ENCODE assay signal across 12 cellular contexts in the genomic region with DNA sequence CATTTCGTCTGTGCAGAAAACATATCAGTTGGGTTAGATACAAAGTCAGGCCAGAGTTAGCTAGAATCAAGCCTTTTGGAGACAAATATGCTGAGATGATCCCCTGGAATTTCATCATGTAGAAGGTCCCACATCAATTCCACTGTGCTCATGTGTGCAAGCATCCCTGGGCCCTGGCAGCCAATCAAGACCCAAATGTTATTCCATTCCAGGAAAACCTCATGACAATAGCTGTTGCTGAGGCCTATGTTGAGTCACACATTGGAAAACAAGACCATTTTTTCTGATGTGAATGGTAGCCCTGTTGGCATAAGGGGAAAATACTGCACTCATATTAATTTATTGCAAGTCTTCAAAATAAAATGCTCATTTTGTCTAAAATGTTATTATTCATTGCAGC. TPM values are rescaled to one million over a fixed set of nuclear protein-coding genes. Genes with fewer than 3 reads are reported as not detected.
A peak's percentile ranks its signal among the peaks of the same experiment; 100 is the strongest.
DNase-seq lines count a peak whose midpoint lies in the region; ATAC-seq and TF ChIP-seq lines count a peak whose summit lies in the region.
"Had no signal": no experiment of that assay in that cellular context is flagged by ENCODE, and none has a peak within 500 bp of the region (broad histone marks: within the 10 kb centered on the region; RNA-seq: fewer than 3 reads in every experiment).

No MANE protein-coding gene starts in this region.

- H3K27ac ChIP-seq in VCaP (peak overlapping the region; percentile 3; the same call in 1 of the 2 replicates), psoas muscle (no peak overlapping the region)
- H3K27ac ChIP-seq: BLaER1, spleen had no signal

- H3K9me3 ChIP-seq in psoas muscle: no peaks in the 10 kb centered on the region
- H3K9me3 ChIP-seq: BLaER1, spleen had no signal

- intact Hi-C loops in psoas muscle (cut with DNase I): no loop called here

- peak; percentile 69 for DNase-seq in Ammon's horn (ENCODE audit: low spot score)
- DNase-seq in foreskin fibroblast: peak; percentile 71 to 82
- peak; percentile 54 to 65 for DNase-seq in psoas muscle
- DNase-seq in NCI-H524 treated with DMSO at 0.1 percent for 48 hours (lab: John Stamatoyannopoulos, UW): no peak
- no peak for DNase-seq in DMS153 (lab: John Stamatoyannopoulos, UW)
- DNase-seq in A172 (ENCODE audit: low spot score): no peak
- DNase-seq: GDM1, RPMI8226, spleen had no signal

- WGBS in psoas muscle, 3 donors: 68 to 80% (median 72%) methylated on average over 1 of the region's 1 CpG

- H3K27me3 ChIP-seq in psoas muscle (ENCODE audit: insufficient read depth in 3 of 3, low read length in 2 of 3): no peaks in the 10 kb centered on the region
- H3K27me3 ChIP-seq: BLaER1, spleen had no signal

- H3K4me1 ChIP-seq in psoas muscle: no peaks in the 10 kb centered on the region
- H3K4me1 ChIP-seq: BLaER1, spleen had no signal

- no peaks in the 10 kb centered on the region for H3K36me3 ChIP-seq in psoas muscle (ENCODE audit: insufficient read depth in 1 of 2, low read depth in 1 of 2)
- H3K36me3 ChIP-seq: BLaER1, spleen had no signal

- no peak overlapping the region for H3K4me3 ChIP-seq in foreskin fibroblast (ENCODE audit: low read depth in 1 of 2, low read length in 2 of 2)
- H3K4me3 ChIP-seq in psoas muscle: no peak overlapping the region
- H3K4me3 ChIP-seq: BLaER1, spleen had no signal

- ATAC-seq in psoas muscle: peak in 3 of 4 donors; percentile 25 to 40 (median 39)
- no peak for ATAC-seq in HG02759 (IDR thresholded peaks at IDR 0.05; ENCODE audit: unreplicated experiment)

- TF ChIP-seq CTCF in VCaP (conservative IDR thresholded peaks at IDR 0.05) (no peak), foreskin fibroblast (IDR thresholded peaks at IDR 0.05; ENCODE audit: low read depth, low read length) (no peak), psoas muscle (IDR thresholded peaks at IDR 0.05) (no peak)

RNA-seq across cellular contexts. Expression of a gene that starts 11.5 kb away (rescaled TPM):
- 10 to 100 TPM; 11.3 to 52.7 (median 29.3) TPM for total RNA-seq in psoas muscle
- 10 to 100 TPM in 1 of 3 donors, 1 to 10 TPM in 2; 4.2 to 16.0 (median 7.1) TPM for polyA plus RNA-seq in psoas muscle
- total RNA-seq in A172 (2014; rRNA removed; shearing (Covaris generic)): 4.5 and 6.5 TPM in 2 replicates

Comparison
In these comparisons a context has a peak if more than half of its experiments do, and no peak if none do; other contexts are left out.
1. DNase-seq: peak in Ammon's horn (single experiment), foreskin fibroblast (2 of 2) and psoas muscle (2 of 2); none in NCI-H524 treated with DMSO at 0.1 percent for 48 hours (single experiment), DMS153 (single experiment) and A172 (single experiment).